ENCODE assay signal across 8 cellular contexts in genomic region chr17:15999974-16000827, GRCh38. TPM values are rescaled to one million over a fixed set of nuclear protein-coding genes. Genes with fewer than 3 reads are reported as not detected.
DNase-seq lines count a peak whose midpoint lies in the region; ATAC-seq and TF ChIP-seq lines count a peak whose summit lies in the region.

No MANE protein-coding gene starts in this region.

- no peak overlapping the region for H2AFZ ChIP-seq in HCT116 (ENCODE audit: low read depth, low read length, poor library complexity, severe bottlenecking)

- CTCF ChIA-PET in HCT116 (lab: Charles Lee), result interaction anchor here (2.9 kb wide), 1 partner anchor 55 kb away, joined by 13 read pairs; the partner anchor contains the start of gene ADORA2B

- no peaks in the 10 kb centered on the region for H4K20me1 ChIP-seq in HCT116 (ENCODE audit: insufficient read depth)

- 1 to 4% (median 3%) methylated on average over 17 to 64 of the region's 64 CpGs for WGBS in adrenal gland, 4 donors

- ATAC-seq in HCT116, result peak; percentile 54

- RAD21 ChIA-PET in HCT116 (lab: Charles Lee; ENCODE audit: low non-redundant PET in 1 of 2, low total read pairs in 2 of 2, uncharacterized antibody in 2 of 2, unreplicated experiment in 2 of 2), result interaction anchor here in 1 of 2 experiments (0.9 to 1.0 kb wide), 2 partner anchors 170 to 286 kb away, joined by 3 to 4 read pairs; no protein-coding TSS in a partner anchor

- POLR2A ChIA-PET in HCT116 (lab: Charles Lee), result interaction anchor here (1.2 to 2.3 kb wide), 12 partner anchors 9 to 349 kb away, joined by 3 to 14 read pairs (median 4); partner anchors contain the start of gene ADORA2B

- peak; percentile 88 to 90 for DNase-seq in SHP77 (lab: John Stamatoyannopoulos, UW)
- no peak for DNase-seq in SHP77 treated with DMSO at 0.1 percent for 48 hours (lab: John Stamatoyannopoulos, UW)
- DNase-seq in HCT116 (ENCODE audit: low read depth, low spot score), result no peak
- DNase-seq in NCI-H1092 treated with DMSO at 0.1 percent for 48 hours (lab: John Stamatoyannopoulos, UW), result peak; percentile 32
- peak in 5 of 7 donors; percentile 56 to 72 (median 63) for DNase-seq in adrenal gland
- DNase-seq in skeletal muscle cell (ENCODE audit: low read depth), result no peak
- no peak for DNase-seq in AML-193 (lab: John Stamatoyannopoulos, UW)

- peaks cover 69% of the 10 kb centered on the region for H3K79me2 ChIP-seq in HCT116 (ENCODE audit: insufficient read depth, low read length)

- H3K27me3 ChIP-seq in HCT116 (ENCODE audit: insufficient read depth, low read length), result no peaks in the 10 kb centered on the region
- H3K27me3 ChIP-seq in adrenal gland, result no peaks in the 10 kb centered on the region
- no peaks in the 10 kb centered on the region for H3K27me3 ChIP-seq in iPS-18a (ENCODE audit: control insufficient read depth, insufficient read depth, low read length)

- BruUV-seq in HCT116 (replicated peaks; lab: Mats Ljungman, UMichigan), result no TSS peak

- peaks cover 10 to 24% of the 10 kb centered on the region in 2 experiments; a peak in 3 of 4 replicates for H3K4me1 ChIP-seq in HCT116 (ENCODE audit: control insufficient read depth in 1 of 2, insufficient read depth in 2 of 2, low read length in 2 of 2)
- H3K4me1 ChIP-seq in adrenal gland (replicated peaks in 1 of 2), result peaks cover 13 to 20% of the 10 kb centered on the region in 2 donors
- H3K4me1 ChIP-seq in iPS-18a (ENCODE audit: control insufficient read depth, low read depth, low read length), result no peaks in the 10 kb centered on the region

- H3K4me3 ChIP-seq in HCT116 (replicated peaks in 1 of 2; ENCODE audit: low read depth in 1 of 2, low read length in 2 of 2), result peak overlapping the region; percentile 84 to 94
- H3K4me3 ChIP-seq in adrenal gland, result peak overlapping the region; percentile 27 to 84 (median 60)
- H3K4me3 ChIP-seq in iPS-18a (ENCODE audit: low read length), result peak overlapping the region; percentile 89
- H3K4me3 ChIP-seq in skeletal muscle cell (ENCODE audit: low read depth, low read length), result peak overlapping the region; percentile 82

- peak overlapping the region; percentile 79 for H3K4me2 ChIP-seq in HCT116 (ENCODE audit: low read length)

- H3K36me3 ChIP-seq in HCT116 (ENCODE audit: control insufficient read depth in 1 of 2, insufficient read depth in 2 of 2, low read length in 2 of 2) (peaks cover 28 to 48% of the 10 kb centered on the region in 2 experiments), adrenal gland (replicated peaks in 1 of 2) (peaks cover 0 to 38% of the 10 kb centered on the region in 2 donors), iPS-18a (ENCODE audit: control insufficient read depth, low read depth, low read length) (peaks cover 35% of the 10 kb centered on the region)

- H3K9me2 ChIP-seq in HCT116 (ENCODE audit: insufficient read depth), result no peaks in the 10 kb centered on the region

- TF ChIP-seq POLR2A in HCT116 (IDR thresholded peaks at IDR 0.05; ENCODE audit: borderline replicate concordance, extremely low read depth, insufficient read depth, insufficient read length) (no peak), adrenal gland (IDR thresholded peaks at IDR 0.05) (no peak)

- intact Hi-C loops in HCT116 (cut with micrococcal nuclease) (loop anchor here (2.0 kb wide), 1 partner anchor 55 kb away; the partner anchor contains the start of gene ADORA2B), adrenal gland (cut with DNase I) (loop anchor here in 1 of 2 donors (10.0 kb wide), 2 partner anchors 55 to 175 kb away; partner anchors contain the start of gene ADORA2B)

- TF ChIP-seq CTCF in HCT116 (IDR thresholded peaks at IDR 0.05 in 2 of 3, conservative IDR thresholded peaks at IDR 0.05 in 1 of 3; ENCODE audit: borderline replicate concordance in 1 of 3, insufficient read depth in 1 of 3, low read depth in 2 of 3, low read length in 2 of 3), result no peak
- TF ChIP-seq CTCF in adrenal gland (IDR thresholded peaks at IDR 0.05), result no peak

- H3K9ac ChIP-seq in HCT116 (ENCODE audit: low read length), result peak overlapping the region; percentile 96
- peak overlapping the region; percentile 92 for H3K9ac ChIP-seq in iPS-18a (ENCODE audit: low read length)

- H3K27ac ChIP-seq in HCT116 (ENCODE audit: low read depth, low read length) (peak overlapping the region; percentile 95), adrenal gland (peak overlapping the region; percentile 96 to 99 (median 98)), iPS-18a (ENCODE audit: low read length) (peak overlapping the region; percentile 88)

- H3K9me3 ChIP-seq in HCT116 (ENCODE audit: control insufficient read depth in 1 of 2, insufficient read depth in 1 of 2, low read depth in 1 of 2, low read length in 2 of 2), result peaks cover 0 to 7% of the 10 kb centered on the region in 2 experiments; a peak in 1 of 4 replicates
- H3K9me3 ChIP-seq in adrenal gland (replicated peaks in 1 of 3), result no peaks in the 10 kb centered on the region
- H3K9me3 ChIP-seq in iPS-18a (ENCODE audit: control insufficient read depth, low read depth, low read length), result no peaks in the 10 kb centered on the region

- no peak for TF ChIP-seq RAD21 in HCT116 (IDR thresholded peaks at IDR 0.05; ENCODE audit: low read depth)

TF ChIP-seq in HCT116, 20 proteins besides CTCF, POLR2A, EP300 and RAD21:
- TF ChIP-seq SRF (IDR thresholded peaks at IDR 0.05; ENCODE audit: low read depth) (no peak), ZFX (IDR thresholded peaks at IDR 0.05) (peak; percentile 94), ELF1 (IDR thresholded peaks at IDR 0.05; ENCODE audit: borderline replicate concordance, low read depth) (no peak), JUND (IDR thresholded peaks at IDR 0.05) (no peak), CEBPB (IDR thresholded peaks at IDR 0.05; ENCODE audit: low read depth) (no peak), FOSL1 (IDR thresholded peaks at IDR 0.05; ENCODE audit: low read depth) (no peak)

RNA-seq across cellular contexts. Expression of gene TTC19, which starts 0.6 kb away (rescaled TPM):
- 61.3 TPM for total RNA-seq in HCT116 (2021; ENCODE audit: unreplicated experiment)
- 34.5 and 41.1 TPM in 2 replicates for polyA plus RNA-seq in HCT116 (2012)
- 100 to 1,000 TPM in 1 of 8 donors, 10 to 100 TPM in 7; 46.0 to 152 (median 61.8) TPM for total RNA-seq in adrenal gland
- polyA plus RNA-seq in adrenal gland, result 10 to 100 TPM; 20.6 to 62.3 (median 21.5) TPM

RNA-seq across cellular contexts. Expression of gene ZSWIM7, which starts 0.7 kb away (rescaled TPM):
- total RNA-seq in HCT116 (2021; ENCODE audit: unreplicated experiment), result 33.5 TPM
- polyA plus RNA-seq in HCT116 (2012), result 29.3 and 36.6 TPM in 2 replicates
- 10 to 100 TPM; 10.3 to 72.6 (median 34.0) TPM for total RNA-seq in adrenal gland
- 10 to 100 TPM; 42.0 to 57.9 (median 46.7) TPM for polyA plus RNA-seq in adrenal gland

RNA-seq across cellular contexts. Expression of gene ADORA2B, which starts 55.3 kb away (rescaled TPM):
- total RNA-seq in HCT116 (2021; ENCODE audit: unreplicated experiment) (47.5 TPM), adrenal gland (1 to 10 TPM; 1.0 to 4.0 (median 2.2) TPM)
- 46.0 and 48.3 TPM in 2 replicates for polyA plus RNA-seq in HCT116 (2012)
- under 1 TPM; 0.17 to 0.68 (median 0.32) TPM for polyA plus RNA-seq in adrenal gland

Comparison
In these comparisons a context has a peak if more than half of its experiments do, and no peak if none do; other contexts are left out.
1. DNase-seq: peak in SHP77 (2 of 2), NCI-H1092 treated with DMSO at 0.1 percent for 48 hours (single experiment) and adrenal gland (5 of 7); none in SHP77 treated with DMSO at 0.1 percent for 48 hours (single experiment), HCT116 (single experiment), skeletal muscle cell (single experiment) and AML-193 (0 of 2).
2. Peak in every context shown above with its lines, with median percentiles within 50 percentile points of each other: H3K27ac ChIP-seq and H3K4me3 ChIP-seq.